ENCODE assay signal across 2 cellular contexts in the genomic region with DNA sequence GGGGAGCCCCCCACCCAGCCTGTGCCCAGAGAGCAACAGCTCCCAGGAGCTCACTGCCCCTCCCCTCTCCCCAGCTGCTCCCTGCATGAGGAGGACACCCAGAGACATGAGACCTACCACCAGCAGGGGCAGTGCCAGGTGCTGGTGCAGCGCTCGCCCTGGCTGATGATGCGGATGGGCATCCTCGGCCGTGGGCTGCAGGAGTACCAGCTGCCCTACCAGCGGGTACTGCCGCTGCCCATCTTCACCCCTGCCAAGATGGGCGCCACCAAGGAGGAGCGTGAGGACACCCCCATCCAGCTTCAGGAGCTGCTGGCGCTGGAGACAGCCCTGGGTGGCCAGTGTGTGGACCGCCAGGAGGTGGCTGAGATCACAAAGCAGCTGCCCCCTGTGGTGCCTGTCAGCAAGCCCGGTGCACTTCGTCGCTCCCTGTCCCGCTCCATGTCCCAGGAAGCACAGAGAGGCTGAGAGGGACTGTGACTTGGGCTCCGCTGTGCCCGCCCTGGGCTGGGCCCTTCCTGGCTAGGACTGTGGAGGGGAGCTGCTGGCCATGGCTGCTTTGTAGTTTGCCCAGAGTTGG.
TF ChIP-seq lines count a peak whose summit lies in the region.

No MANE protein-coding gene starts in this region.

TF ChIP-seq in SK-N-SH, 30 proteins besides CTCF, POLR2A, EP300 and RAD21:
- TF ChIP-seq GABPA (IDR thresholded peaks at IDR 0.05; ENCODE audit: low read depth) (no peak), POLR2AphosphoS5 (IDR thresholded peaks at IDR 0.05; ENCODE audit: low read depth, low read length) (no peak), TCF12 (IDR thresholded peaks at IDR 0.05) (no peak), USF2 (IDR thresholded peaks at IDR 0.05; ENCODE audit: borderline replicate concordance, low read depth, low read length) (no peak), ELF1 (IDR thresholded peaks at IDR 0.05) (no peak), REST (IDR thresholded peaks at IDR 0.05; ENCODE audit: low read depth, low read length) (no peak)
- TF ChIP-seq, protein P1, sequence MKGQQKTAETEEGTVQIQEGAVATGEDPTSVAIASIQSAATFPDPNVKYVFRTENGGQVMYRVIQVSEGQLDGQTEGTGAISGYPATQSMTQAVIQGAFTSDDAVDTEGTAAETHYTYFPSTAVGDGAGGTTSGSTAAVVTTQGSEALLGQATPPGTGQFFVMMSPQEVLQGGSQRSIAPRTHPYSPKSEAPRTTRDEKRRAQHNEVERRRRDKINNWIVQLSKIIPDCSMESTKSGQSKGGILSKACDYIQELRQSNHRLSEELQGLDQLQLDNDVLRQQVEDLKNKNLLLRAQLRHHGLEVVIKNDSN (IDR thresholded peaks at IDR 0.05; ENCODE audit: borderline replicate concordance, low read depth), result no peak

TF ChIP-seq in GM12891, 5 proteins besides CTCF, POLR2A, EP300 and RAD21 (continued from another document):
- TF ChIP-seq SPI1 (IDR thresholded peaks at IDR 0.05; ENCODE audit: low read depth, low read length), result no peak
- no peak for TF ChIP-seq POU2F2 (IDR thresholded peaks at IDR 0.05; ENCODE audit: low read depth, low read length)
- no peak for TF ChIP-seq TAF1 (IDR thresholded peaks at IDR 0.05; ENCODE audit: low read depth, low read length)
- no peak for TF ChIP-seq POLR2AphosphoS5 (IDR thresholded peaks at IDR 0.05; ENCODE audit: low read depth, low read length)
TF ChIP-seq in GM12891: peak in this region for 0.
